2 cellular contexts compared by ENCODE assay signal in the genomic region with DNA sequence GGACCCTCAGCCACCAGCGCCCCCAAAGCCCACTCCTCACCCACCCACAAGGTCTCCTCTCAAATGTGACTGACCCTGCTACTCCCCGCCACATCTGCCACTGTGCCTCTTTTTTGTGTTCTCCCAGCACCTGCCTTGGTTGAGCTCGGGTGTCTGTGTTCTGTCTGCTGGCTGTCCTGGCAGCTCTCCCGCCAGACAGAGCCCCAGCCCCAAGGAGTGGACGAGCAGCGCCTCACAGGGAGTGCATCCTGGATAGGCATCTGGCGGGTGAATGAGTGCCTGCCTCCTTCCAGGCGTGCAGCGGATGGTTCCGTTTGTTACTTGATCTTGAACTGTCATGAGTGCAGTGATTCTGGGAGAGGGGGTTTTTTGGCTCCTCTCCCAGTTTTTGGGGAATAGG.
TF ChIP-seq lines count a peak whose summit lies in the region.

No MANE protein-coding gene starts in this region.

TF ChIP-seq in SK-N-SH, 30 proteins besides CTCF, POLR2A, EP300 and RAD21:
- TF ChIP-seq FOSL2 (IDR thresholded peaks at IDR 0.05; ENCODE audit: borderline replicate concordance, low read depth) (no peak), YY1 (IDR thresholded peaks at IDR 0.05; ENCODE audit: low read depth) (no peak), SMC3 (IDR thresholded peaks at IDR 0.05; ENCODE audit: low read depth, low read length) (0 out of 2 replicates have a peak, but pooled peaks have one; percentile 13), RCOR1 (IDR thresholded peaks at IDR 0.05; ENCODE audit: low read length) (0 out of 2 replicates have a peak, but pooled peaks have one; percentile 29), ELF1 (IDR thresholded peaks at IDR 0.05) (no peak), RFX5 (IDR thresholded peaks at IDR 0.05; ENCODE audit: low read length) (no peak), MXI1 (IDR thresholded peaks at IDR 0.05; ENCODE audit: low read depth, low read length) (peak; percentile 58; the same call in 1 of the 2 replicates), FOXJ3 (CRISPR knock-in tag; IDR thresholded peaks at IDR 0.05) (peak; percentile 61; the same call in 1 of the 2 replicates), GATA2 (CRISPR knock-in tag; IDR thresholded peaks at IDR 0.05) (peak; percentile 47), RXRA (IDR thresholded peaks at IDR 0.05; ENCODE audit: borderline replicate concordance, low read depth) (no peak), JUND (IDR thresholded peaks at IDR 0.05) (no peak), EZH2phosphoT487 (IDR thresholded peaks at IDR 0.05; ENCODE audit: borderline replicate concordance, low read depth) (no peak), TCF12 (IDR thresholded peaks at IDR 0.05) (peak; percentile 53), CHD2 (IDR thresholded peaks at IDR 0.05; ENCODE audit: low read length, partially characterized antibody) (no peak)
- TF ChIP-seq, protein P1, sequence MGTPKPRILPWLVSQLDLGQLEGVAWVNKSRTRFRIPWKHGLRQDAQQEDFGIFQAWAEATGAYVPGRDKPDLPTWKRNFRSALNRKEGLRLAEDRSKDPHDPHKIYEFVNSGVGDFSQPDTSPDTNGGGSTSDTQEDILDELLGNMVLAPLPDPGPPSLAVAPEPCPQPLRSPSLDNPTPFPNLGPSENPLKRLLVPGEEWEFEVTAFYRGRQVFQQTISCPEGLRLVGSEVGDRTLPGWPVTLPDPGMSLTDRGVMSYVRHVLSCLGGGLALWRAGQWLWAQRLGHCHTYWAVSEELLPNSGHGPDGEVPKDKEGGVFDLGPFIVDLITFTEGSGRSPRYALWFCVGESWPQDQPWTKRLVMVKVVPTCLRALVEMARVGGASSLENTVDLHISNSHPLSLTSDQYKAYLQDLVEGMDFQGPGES (IDR thresholded peaks at IDR 0.05; ENCODE audit: low read depth, low read length) = no peak
- TF ChIP-seq, protein P2, sequence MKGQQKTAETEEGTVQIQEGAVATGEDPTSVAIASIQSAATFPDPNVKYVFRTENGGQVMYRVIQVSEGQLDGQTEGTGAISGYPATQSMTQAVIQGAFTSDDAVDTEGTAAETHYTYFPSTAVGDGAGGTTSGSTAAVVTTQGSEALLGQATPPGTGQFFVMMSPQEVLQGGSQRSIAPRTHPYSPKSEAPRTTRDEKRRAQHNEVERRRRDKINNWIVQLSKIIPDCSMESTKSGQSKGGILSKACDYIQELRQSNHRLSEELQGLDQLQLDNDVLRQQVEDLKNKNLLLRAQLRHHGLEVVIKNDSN (IDR thresholded peaks at IDR 0.05; ENCODE audit: borderline replicate concordance, low read depth) = no peak

TF ChIP-seq in SK-N-SH treated with all-trans-retinoic acid at 6 μM for 48 hours, 23 proteins besides CTCF, POLR2A, EP300 and RAD21:
- TF ChIP-seq PATZ1 (CRISPR knock-in tag; IDR thresholded peaks at IDR 0.05; ENCODE audit: borderline replicate concordance) (no peak), TOX (CRISPR knock-in tag; IDR thresholded peaks at IDR 0.05; ENCODE audit: borderline replicate concordance) (no peak), ZNF565 (CRISPR knock-in tag; conservative IDR thresholded peaks at IDR 0.05; ENCODE audit: low read depth) (no peak)
